Comparison of ENCODE assay signal across 8 cellular contexts in the genomic region with DNA sequence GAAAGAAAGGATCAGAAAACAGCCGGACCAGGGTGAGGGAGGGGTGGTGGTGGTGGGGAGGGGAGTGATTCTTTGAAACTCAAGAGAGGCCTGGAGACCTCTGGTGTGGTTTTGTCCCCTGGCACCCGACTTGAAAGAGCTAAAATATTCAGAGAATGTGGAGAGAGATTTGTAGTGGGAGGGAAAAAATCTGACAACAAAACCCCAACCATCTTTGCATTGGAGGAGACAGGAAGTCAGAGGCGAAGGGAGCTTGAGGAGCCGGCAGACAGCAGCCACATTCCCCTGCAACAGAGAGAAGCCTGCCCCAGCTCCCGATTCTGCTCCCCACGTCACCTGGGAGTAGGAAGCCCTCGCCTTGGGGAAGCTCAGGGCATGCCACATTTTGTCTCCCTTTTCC.
DNase-seq lines count a peak whose midpoint lies in the region; ATAC-seq and TF ChIP-seq lines count a peak whose summit lies in the region.

No MANE protein-coding gene starts in this region.

- peak overlapping the region; percentile 52 for H3K27ac Mint-ChIP-seq in nephron progenitor cell

- peaks cover 6% of the 10 kb centered on the region for H3K27me3 Mint-ChIP-seq in nephron progenitor cell (ENCODE audit: low read depth, poor library complexity)

- no peaks in the 10 kb centered on the region for H3K9me3 ChIP-seq in KOPT-K1 (ENCODE audit: insufficient read depth, low read length, poor library complexity, severe bottlenecking)

- H3K27ac ChIP-seq in KOPT-K1 (ENCODE audit: low read depth, low read length, poor library complexity, severe bottlenecking) = peak overlapping the region; percentile 78

- H3K4me1 Mint-ChIP-seq in nephron progenitor cell = peaks cover 67% of the 10 kb centered on the region

- peaks cover under 1% of the 10 kb centered on the region; the same call in 1 of the 2 replicates for H3K36me3 ChIP-seq in KOPT-K1 (ENCODE audit: insufficient read depth, low read length)

- H3K9me3 Mint-ChIP-seq in nephron progenitor cell = no peaks in the 10 kb centered on the region

- H3K36me3 Mint-ChIP-seq in nephron progenitor cell (ENCODE audit: low read depth) = no peaks in the 10 kb centered on the region

- ATAC-seq in GM21390 (IDR thresholded peaks at IDR 0.05; ENCODE audit: unreplicated experiment) = no peak

- peak overlapping the region; percentile 50 for H3K4me3 Mint-ChIP-seq in nephron progenitor cell

- DNase-seq in EH (ENCODE audit: low read depth) (peak; percentile 72), dedifferentiated amniotic fluid mesenchymal stem cell (ENCODE audit: extremely low spot score) (peak; percentile 27), nephron progenitor cell (peak; percentile 33), GM10266 (ENCODE audit: extremely low spot score) (no peak), SKM-1 (lab: John Stamatoyannopoulos, UW; ENCODE audit: unreplicated experiment) (no peak), NCI-H1417 treated with DMSO at 0.1 percent for 48 hours (lab: John Stamatoyannopoulos, UW) (no peak)

- TF ChIP-seq CTCF in nephron progenitor cell (IDR thresholded peaks at IDR 0.05) = no peak
- TF ChIP-seq CTCF in GM10266 (IDR thresholded peaks at IDR 0.05; ENCODE audit: control insufficient read depth, insufficient read depth, low read depth, missing control alignments) = no peak

Comparison
In these comparisons a context has a peak if more than half of its experiments do, and no peak if none do; other contexts are left out.
1. DNase-seq: peak in EH (single experiment), dedifferentiated amniotic fluid mesenchymal stem cell (single experiment) and nephron progenitor cell (single experiment); none in GM10266 (single experiment), SKM-1 (single experiment) and NCI-H1417 treated with DMSO at 0.1 percent for 48 hours (single experiment).